In the genomic region with DNA sequence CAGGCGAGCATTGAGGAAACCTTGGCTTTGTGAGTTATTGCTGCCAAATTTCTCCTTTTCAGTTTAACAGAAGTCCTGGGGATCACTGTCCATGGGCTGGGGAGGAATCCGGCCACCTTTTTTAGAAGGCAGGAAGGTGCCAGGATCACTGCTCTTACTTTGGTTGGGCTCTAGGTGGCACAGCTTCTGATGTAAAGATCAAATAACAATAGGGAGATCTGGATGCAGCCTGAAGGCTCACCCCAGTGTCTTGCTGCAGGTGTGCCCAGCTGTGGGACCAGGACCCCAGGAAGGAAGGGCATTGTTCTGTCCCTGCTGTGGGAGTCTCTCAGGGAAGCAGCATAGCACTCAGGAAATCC, we compare ENCODE assay signal across 11 cellular contexts.
DNase-seq lines count a peak whose midpoint lies in the region; ATAC-seq and TF ChIP-seq lines count a peak whose summit lies in the region.
"Had no signal": no experiment of that assay in that cellular context is flagged by ENCODE, and none has a peak within 500 bp of the region (broad histone marks: within the 10 kb centered on the region; RNA-seq: fewer than 3 reads in every experiment).

No MANE protein-coding gene starts in this region.

- no peak overlapping the region for H3K27ac ChIP-seq in Panc1 (ENCODE audit: low read length)
- H3K27ac ChIP-seq in esophagus (ENCODE audit: low read depth in 2 of 2, low read length in 1 of 2) = peak overlapping the region; percentile 35 to 69
- H3K27ac ChIP-seq in psoas muscle = peak overlapping the region; percentile 81
- H3K27ac ChIP-seq: neutrophil had no signal

- no peak overlapping the region for H3K4me3 ChIP-seq in Panc1 (ENCODE audit: low read depth in 2 of 2, low read length in 2 of 2)
- H3K4me3 ChIP-seq in esophagus (ENCODE audit: low read depth in 1 of 2, low read length in 2 of 2) = no peak overlapping the region
- H3K4me3 ChIP-seq in psoas muscle = no peak overlapping the region

- DNase-seq in ELR (ENCODE audit: low read depth) (peak; percentile 30), Panc1 (ENCODE audit: low read depth, low spot score) (no peak), psoas muscle (no peak), DMS79 (lab: John Stamatoyannopoulos, UW) (no peak), hippocampal formation (lab: John Stamatoyannopoulos, UW) (no peak), immature natural killer cell (no peak)
- DNase-seq: activated CD8-positive, alpha-beta memory T cell treated with anti-CD3 and anti-CD28 coated beads for 24 hours; aorta had no signal

- CTCF ChIA-PET in Panc1 (lab: Charles Lee) = no interaction called here

- intact Hi-C loops in Panc1 (cut with micrococcal nuclease; ENCODE audit: unreplicated experiment) (no loop called here), psoas muscle (cut with DNase I) (loop anchor here in 1 of 2 donors (10.0 kb wide), 1 partner anchor 56 kb away; no protein-coding TSS in a partner anchor)

- POLR2A ChIA-PET in Panc1 (lab: Charles Lee) = interaction anchor here (0.6 kb wide), 1 partner anchor 242 kb away, joined by 3 read pairs; no protein-coding TSS in a partner anchor

- in situ Hi-C loops in Panc1 (cut with HindIII; ENCODE audit: low pct_unique_long_range_greater_than_20kb, low sequenced_read_pairs) = no loop called here

- H3K4me1 ChIP-seq in Panc1 (ENCODE audit: control insufficient read depth, insufficient read depth, low read length) = no peaks in the 10 kb centered on the region; the same call in 1 of the 2 replicates
- peaks cover 10 to 64% of the 10 kb centered on the region in 2 donors for H3K4me1 ChIP-seq in esophagus (ENCODE audit: control insufficient read depth in 2 of 2, insufficient read depth in 2 of 2, low read length in 1 of 2)
- peaks cover 96% of the 10 kb centered on the region for H3K4me1 ChIP-seq in psoas muscle

- no peaks in the 10 kb centered on the region for H3K36me3 ChIP-seq in Panc1 (ENCODE audit: control insufficient read depth, insufficient read depth, low read length)
- H3K36me3 ChIP-seq in esophagus (ENCODE audit: control insufficient read depth in 2 of 2, insufficient read depth in 2 of 2, low read length in 1 of 2) = no peaks in the 10 kb centered on the region
- H3K36me3 ChIP-seq in psoas muscle (ENCODE audit: insufficient read depth in 1 of 2, low read depth in 1 of 2) = no peaks in the 10 kb centered on the region
- H3K36me3 ChIP-seq: neutrophil had no signal

- peaks cover 2 to 5% (median 3%) of the 10 kb centered on the region in 3 donors for H3K27me3 Mint-ChIP-seq in immature natural killer cell (ENCODE audit: low read depth in 3 of 3)

- BruUV-seq in Panc1 (replicated peaks; lab: Mats Ljungman, UMichigan) = no TSS peak

- no peaks in the 10 kb centered on the region for H3K27me3 ChIP-seq in Panc1 (ENCODE audit: control insufficient read depth, insufficient read depth, low read length)
- no peaks in the 10 kb centered on the region for H3K27me3 ChIP-seq in esophagus (ENCODE audit: control insufficient read depth in 1 of 2, insufficient read depth in 2 of 2, low read length in 2 of 2)
- no peaks in the 10 kb centered on the region for H3K27me3 ChIP-seq in psoas muscle (ENCODE audit: insufficient read depth in 3 of 3, low read length in 2 of 3)

- WGBS in esophagus, 2 donors = 37 to 46% methylated on average over 2 of the region's 2 CpGs
- WGBS in psoas muscle, 3 donors = 15 to 52% (median 41%) methylated on average over 2 of the region's 2 CpGs

- H3K9me3 Mint-ChIP-seq in immature natural killer cell = no peaks in the 10 kb centered on the region

- no peak overlapping the region for H3K27ac Mint-ChIP-seq in immature natural killer cell

- H3K4me1 Mint-ChIP-seq in immature natural killer cell = no peaks in the 10 kb centered on the region

- H3K4me3 Mint-ChIP-seq in immature natural killer cell = no peak overlapping the region

- no peaks in the 10 kb centered on the region for H3K9me3 ChIP-seq in Panc1 (ENCODE audit: control insufficient read depth, insufficient read depth, low read depth, low read length)
- H3K9me3 ChIP-seq in esophagus (ENCODE audit: control insufficient read depth in 2 of 2, insufficient read depth in 1 of 2, low read depth in 1 of 2, low read length in 1 of 2) = no peaks in the 10 kb centered on the region
- no peaks in the 10 kb centered on the region for H3K9me3 ChIP-seq in psoas muscle
- H3K9me3 ChIP-seq: neutrophil had no signal

- H3K36me3 Mint-ChIP-seq in immature natural killer cell = no peaks in the 10 kb centered on the region

- TF ChIP-seq CTCF in Panc1 (IDR thresholded peaks at IDR 0.05) (no peak; the same call in 1 of the 2 replicates), psoas muscle (IDR thresholded peaks at IDR 0.05) (peak; percentile 5)

- peak; percentile 70; the same call in 1 of the 2 replicates for ATAC-seq in Panc1
- ATAC-seq in psoas muscle = no peak
- no peak for ATAC-seq in GM18502 (IDR thresholded peaks at IDR 0.05; ENCODE audit: poor library complexity, unreplicated experiment)
